8 cellular contexts compared by ENCODE assay signal in the genomic region with DNA sequence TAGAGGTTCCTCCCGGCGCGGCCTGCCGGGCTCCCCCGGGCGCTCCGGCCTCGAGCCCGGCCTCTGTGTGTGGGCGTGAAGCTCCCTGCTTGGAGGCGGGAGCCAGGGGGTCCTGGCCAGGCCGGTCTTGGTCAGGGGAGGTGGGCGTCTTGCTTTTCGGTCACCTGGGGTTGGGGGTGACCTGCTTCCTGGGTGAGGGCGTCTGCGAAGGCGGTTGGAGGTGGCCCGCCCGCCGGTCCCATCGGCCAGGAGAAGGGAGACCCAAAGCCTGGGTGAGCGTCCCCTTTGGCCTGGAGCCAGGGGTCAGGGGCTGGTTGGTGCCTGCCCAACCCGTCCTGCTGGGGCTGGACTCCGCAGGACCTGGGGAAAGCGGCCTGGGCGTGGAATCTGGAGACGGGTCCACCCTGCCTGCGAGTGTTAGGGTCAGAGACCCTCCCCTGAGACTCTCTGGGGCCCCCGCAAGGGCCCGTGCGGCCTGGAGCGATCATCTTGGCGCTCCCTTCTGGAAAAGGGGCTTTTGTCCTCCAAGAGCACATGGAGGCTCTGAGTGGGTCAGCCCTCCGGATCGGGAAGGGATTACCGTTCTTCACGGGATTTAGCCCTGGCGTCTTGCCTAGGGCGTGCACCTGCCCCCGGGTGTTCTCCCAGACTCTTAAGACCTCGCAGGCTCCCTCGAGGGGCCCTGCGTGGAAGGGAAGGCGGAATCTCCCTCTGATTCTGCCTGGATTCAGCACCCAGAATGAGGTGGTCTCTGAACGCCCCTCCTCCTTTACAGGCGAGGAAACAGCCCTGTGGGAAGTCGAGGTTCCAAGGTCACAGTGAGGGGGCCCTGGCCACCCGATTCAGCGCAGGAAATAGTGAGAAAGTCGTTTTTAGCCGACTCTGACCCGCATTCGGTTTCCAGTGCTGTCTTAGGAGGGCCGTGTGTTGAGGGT. TPM values are rescaled to one million over a fixed set of nuclear protein-coding genes. Genes with fewer than 3 reads are reported as not detected.
DNase-seq lines count a peak whose midpoint lies in the region; ATAC-seq and TF ChIP-seq lines count a peak whose summit lies in the region.

No MANE protein-coding gene starts in this region.

- no peak overlapping the region for H3K23ac ChIP-seq in H9 (ENCODE audit: insufficient read length, low read depth, low read length)

- peaks cover 2% of the 10 kb centered on the region for H4K20me1 ChIP-seq in H9 (ENCODE audit: control insufficient read depth, insufficient read depth, insufficient read length)

- H2BK20ac ChIP-seq in H9 (ENCODE audit: low read depth, low read length, poor library complexity, severe bottlenecking): no peak overlapping the region

- H3K4me3 Mint-ChIP-seq in H9: peak overlapping the region; percentile 86 to 91

- no peaks in the 10 kb centered on the region; the same call in 1 of the 2 replicates for H3K4me1 ChIP-seq in H9 (ENCODE audit: insufficient read depth, low read length)
- H3K4me1 ChIP-seq in stomach smooth muscle (ENCODE audit: control insufficient read depth, insufficient read depth, low read length): peaks cover 44% of the 10 kb centered on the region

- no peak overlapping the region for H2AK5ac ChIP-seq in H9 (ENCODE audit: insufficient read length, low read length)

- H4K91ac ChIP-seq in H9 (ENCODE audit: insufficient read length, low read depth, low read length): peak overlapping the region; percentile 79

- H3K4ac ChIP-seq in H9 (ENCODE audit: low read depth, low read length): peak overlapping the region; percentile 10

- H3K27me3 ChIP-seq in H9 (ENCODE audit: insufficient read depth, low read length) (no peaks in the 10 kb centered on the region), stomach smooth muscle (ENCODE audit: control insufficient read depth in 1 of 2, insufficient read depth in 2 of 2, low read length in 2 of 2) (no peaks in the 10 kb centered on the region)

- H3K79me2 ChIP-seq in H9 (ENCODE audit: insufficient read depth, low read length): peaks cover 49% of the 10 kb centered on the region

- no peak overlapping the region for H2BK5ac ChIP-seq in H9 (ENCODE audit: insufficient read length, low read length)

- H3K27ac ChIP-seq in H9 (ENCODE audit: insufficient read length, low read depth, low read length) (no peak overlapping the region), stomach smooth muscle (ENCODE audit: low read length) (peak overlapping the region; percentile 70)

- peak overlapping the region; percentile 77 for H3K18ac ChIP-seq in H9 (ENCODE audit: insufficient read length, low read depth, low read length)

- H3K4me3 ChIP-seq in cardiac fibroblast (replicated peaks in 1 of 2; ENCODE audit: low read depth in 2 of 2, low read length in 2 of 2) (peak overlapping the region; percentile 98 to 100), stomach smooth muscle (ENCODE audit: low read length in 2 of 2) (peak overlapping the region; percentile 80 to 93)

- no peaks in the 10 kb centered on the region for H3K9me3 ChIP-seq in H9 (ENCODE audit: control insufficient read depth, low read depth, low read length)
- H3K9me3 ChIP-seq in stomach smooth muscle (ENCODE audit: control insufficient read depth in 2 of 2, low read length in 2 of 2): no peaks in the 10 kb centered on the region

- H3K9me3 Mint-ChIP-seq in H9: peaks cover 13% of the 10 kb centered on the region in 2 experiments

- no peak overlapping the region for H2AFZ ChIP-seq in H9 (ENCODE audit: low read length)

- peaks cover 3% of the 10 kb centered on the region for H3K79me1 ChIP-seq in H9 (ENCODE audit: insufficient read depth, low read depth, low read length, poor library complexity, severe bottlenecking)

- H3K14ac ChIP-seq in H9 (ENCODE audit: insufficient read depth, low read length): peak overlapping the region; percentile 80

- peaks cover 11 to 26% (median 17%) of the 10 kb centered on the region in 3 experiments for H3K36me3 Mint-ChIP-seq in H9 (ENCODE audit: insufficient read depth in 1 of 3, low read depth in 3 of 3)

- no peak overlapping the region for H2BK12ac ChIP-seq in H9 (ENCODE audit: insufficient read length, low read depth, low read length)

- no peak for ATAC-seq in GM19452 (IDR thresholded peaks at IDR 0.05; ENCODE audit: unreplicated experiment)

- H2BK120ac ChIP-seq in H9 (ENCODE audit: low read depth, low read length, poor library complexity, severe bottlenecking): no peak overlapping the region

- no peak overlapping the region for H3T11ph ChIP-seq in H9 (ENCODE audit: low read length)

- H3K9ac ChIP-seq in H9 (ENCODE audit: extremely low read depth, insufficient read length, low read length) (peak overlapping the region; percentile 95), stomach smooth muscle (ENCODE audit: low read length in 2 of 2) (peak overlapping the region; percentile 78 to 85)

- H3K36me3 ChIP-seq in stomach smooth muscle (ENCODE audit: control insufficient read depth in 2 of 2, insufficient read depth in 2 of 2, low read length in 2 of 2): no peaks in the 10 kb centered on the region

- peaks cover 15% of the 10 kb centered on the region for H3K23me2 ChIP-seq in H9 (ENCODE audit: insufficient read length, low read depth, low read length, poor library complexity, severe bottlenecking)

- DNase-seq in DMS 273 (lab: John Stamatoyannopoulos, UW; ENCODE audit: unreplicated experiment) (peak; percentile 82), DMS 273 treated with DMSO at 0.1 percent for 48 hours (lab: John Stamatoyannopoulos, UW) (no peak), H9 (peak; percentile 36), NCI-H69 (lab: John Stamatoyannopoulos, UW) (peak; percentile 66), cardiac fibroblast (ENCODE audit: low read depth in 2 of 2) (peak; percentile 66 to 67), left kidney (ENCODE audit: low read depth, low spot score) (peak; percentile 63)

- H4K8ac ChIP-seq in H9 (replicated peaks; ENCODE audit: insufficient read length, low read depth, low read length): no peak overlapping the region

- H3K27ac Mint-ChIP-seq in H9: peak overlapping the region; percentile 16 to 85 (median 35); a peak in 2 of 7 replicates

- no CpG with 5 or more reads among the region's 54 CpGs for WGBS in H9 (ENCODE audit: extremely low coverage, insufficient read length, low lambda C conversion rate)

- H4K5ac ChIP-seq in H9 (ENCODE audit: insufficient read length, low read depth, low read length): no peak overlapping the region

- no peak overlapping the region for H2BK15ac ChIP-seq in H9 (ENCODE audit: low read depth, low read length)

- TF ChIP-seq CTCF in H9 (conservative IDR thresholded peaks at IDR 0.05) (no peak), cardiac fibroblast (IDR thresholded peaks at IDR 0.05; ENCODE audit: low read depth, low read length) (no peak)

- peak overlapping the region; percentile 95 for H3K4me2 ChIP-seq in H9 (ENCODE audit: insufficient read depth, insufficient read length, low read length)

- peaks cover 24 to 44% of the 10 kb centered on the region in 2 experiments for H3K4me1 Mint-ChIP-seq in H9

- no peak overlapping the region for H3K56ac ChIP-seq in H9 (ENCODE audit: insufficient read length, low read depth, low read length)

- peaks cover 19% of the 10 kb centered on the region for H3K27me3 Mint-ChIP-seq in H9 (ENCODE audit: low read depth)

RNA-seq across cellular contexts. Expression of gene BSG, which starts 0.8 kb away (rescaled TPM):
- 715 and 719 TPM in 2 replicates for total RNA-seq in H9 (2021)

RNA-seq across cellular contexts. Expression of gene HCN2, which starts 16.5 kb away (rescaled TPM):
- 3.7 and 4.1 TPM in 2 replicates for total RNA-seq in H9 (2021)

RNA-seq across cellular contexts. Expression of gene GZMM, which starts 29.3 kb away (rescaled TPM):
- total RNA-seq in H9 (2021): 0.64 and 0.66 TPM in 2 replicates

RNA-seq across cellular contexts. Expression of gene CDC34, which starts 41.6 kb away (rescaled TPM):
- 109 and 112 TPM in 2 replicates for total RNA-seq in H9 (2021)
